1 cellular context compared by ENCODE assay signal in the genomic region with DNA sequence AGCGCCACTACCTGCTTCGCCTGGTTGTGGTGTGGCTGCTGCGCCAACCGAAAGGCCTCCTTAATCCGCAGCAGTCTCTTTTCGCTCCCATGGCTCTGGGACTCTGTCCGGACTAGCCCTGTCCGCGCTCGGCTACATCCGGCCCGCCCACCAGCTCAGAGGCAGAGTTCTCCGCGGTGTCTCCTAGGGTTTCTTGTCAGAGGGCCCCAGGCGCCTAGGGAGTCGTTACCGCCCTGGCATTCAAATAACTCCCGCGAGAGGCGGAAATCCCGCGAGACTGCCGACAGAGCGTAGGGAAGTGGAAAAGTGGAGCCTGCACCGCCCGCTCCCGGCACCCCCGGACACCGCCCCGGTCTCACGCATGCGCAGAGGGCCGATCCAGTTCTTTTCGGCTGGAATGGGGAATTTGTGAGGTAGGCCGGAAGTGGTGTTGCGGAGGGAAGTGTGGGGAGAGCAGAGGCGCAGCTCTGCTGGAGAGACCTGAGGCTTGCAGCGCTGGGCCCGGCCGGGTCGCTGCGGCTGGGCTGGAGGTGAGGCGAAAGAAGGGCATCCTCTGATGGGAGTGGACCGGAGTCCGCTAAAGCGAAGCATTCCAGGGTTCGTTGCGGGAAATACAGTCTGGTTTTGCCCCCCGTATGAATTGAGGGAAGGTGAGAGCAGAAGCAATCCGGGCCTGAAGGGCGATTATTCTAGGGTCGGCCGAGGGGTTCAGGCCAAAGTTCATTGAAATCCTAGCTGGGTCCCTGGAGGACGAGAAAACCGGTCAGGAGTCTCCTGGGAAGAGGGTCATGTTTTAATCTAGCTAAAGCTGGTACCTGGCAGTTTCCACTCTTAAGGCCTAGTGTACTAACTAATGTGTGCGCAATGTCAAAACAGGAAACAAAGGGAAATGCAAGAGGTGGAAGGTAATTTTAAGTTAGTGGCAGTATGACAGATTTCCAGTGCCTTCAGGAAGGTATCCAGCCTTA.
TF ChIP-seq lines count a peak whose summit lies in the region.

Gene FAM200B (plus strand): TSS at position 456 of the 968 bp plus-strand sequence. CDS start 5,151 bp downstream, outside the sequence.

TF ChIP-seq in HepG2, 621 proteins besides CTCF, POLR2A, EP300 and RAD21 (continued from another document and continues in another):
- TF ChIP-seq THAP9 (CRISPR knock-in tag; IDR thresholded peaks at IDR 0.05; ENCODE audit: borderline replicate concordance) (peak; percentile 77; the same call in 1 of the 2 replicates), FLYWCH1 (CRISPR knock-in tag; IDR thresholded peaks at IDR 0.05) (no peak), ASH2L (IDR thresholded peaks at IDR 0.05; ENCODE audit: insufficient read length, low read depth, low read length) (peak; percentile 93), ZNF253 (CRISPR knock-in tag; IDR thresholded peaks at IDR 0.05; ENCODE audit: borderline replicate concordance) (no peak), CBX2 (IDR thresholded peaks at IDR 0.05; ENCODE audit: low read depth, low read length) (no peak), CBX2 (CRISPR knock-in tag; IDR thresholded peaks at IDR 0.05; ENCODE audit: low read depth) (no peak), CREM (IDR thresholded peaks at IDR 0.05) (peak; percentile 37), CREM (CRISPR knock-in tag; IDR thresholded peaks at IDR 0.05) (no peak), HCFC1 (IDR thresholded peaks at IDR 0.05; ENCODE audit: low read depth, low read length) (no peak; the same call in 1 of the 2 replicates), ZNF746 (CRISPR knock-in tag; IDR thresholded peaks at IDR 0.05) (peak; percentile 63; the same call in 1 of the 2 replicates), HNRNPK (IDR thresholded peaks at IDR 0.05; ENCODE audit: low read depth, low read length, poor library complexity, severe bottlenecking) (no peak), ZNF556 (CRISPR knock-in tag; IDR thresholded peaks at IDR 0.05; ENCODE audit: borderline replicate concordance) (no peak; the same call in 1 of the 2 replicates), ZHX1 (CRISPR knock-in tag; IDR thresholded peaks at IDR 0.05; ENCODE audit: low read depth) (no peak), PRDM4 (CRISPR knock-in tag; IDR thresholded peaks at IDR 0.05; ENCODE audit: borderline replicate concordance) (no peak), MTF1 (CRISPR knock-in tag; IDR thresholded peaks at IDR 0.05) (no peak), RFX3 (CRISPR knock-in tag; IDR thresholded peaks at IDR 0.05) (no peak)
- TF ChIP-seq, protein P1, sequence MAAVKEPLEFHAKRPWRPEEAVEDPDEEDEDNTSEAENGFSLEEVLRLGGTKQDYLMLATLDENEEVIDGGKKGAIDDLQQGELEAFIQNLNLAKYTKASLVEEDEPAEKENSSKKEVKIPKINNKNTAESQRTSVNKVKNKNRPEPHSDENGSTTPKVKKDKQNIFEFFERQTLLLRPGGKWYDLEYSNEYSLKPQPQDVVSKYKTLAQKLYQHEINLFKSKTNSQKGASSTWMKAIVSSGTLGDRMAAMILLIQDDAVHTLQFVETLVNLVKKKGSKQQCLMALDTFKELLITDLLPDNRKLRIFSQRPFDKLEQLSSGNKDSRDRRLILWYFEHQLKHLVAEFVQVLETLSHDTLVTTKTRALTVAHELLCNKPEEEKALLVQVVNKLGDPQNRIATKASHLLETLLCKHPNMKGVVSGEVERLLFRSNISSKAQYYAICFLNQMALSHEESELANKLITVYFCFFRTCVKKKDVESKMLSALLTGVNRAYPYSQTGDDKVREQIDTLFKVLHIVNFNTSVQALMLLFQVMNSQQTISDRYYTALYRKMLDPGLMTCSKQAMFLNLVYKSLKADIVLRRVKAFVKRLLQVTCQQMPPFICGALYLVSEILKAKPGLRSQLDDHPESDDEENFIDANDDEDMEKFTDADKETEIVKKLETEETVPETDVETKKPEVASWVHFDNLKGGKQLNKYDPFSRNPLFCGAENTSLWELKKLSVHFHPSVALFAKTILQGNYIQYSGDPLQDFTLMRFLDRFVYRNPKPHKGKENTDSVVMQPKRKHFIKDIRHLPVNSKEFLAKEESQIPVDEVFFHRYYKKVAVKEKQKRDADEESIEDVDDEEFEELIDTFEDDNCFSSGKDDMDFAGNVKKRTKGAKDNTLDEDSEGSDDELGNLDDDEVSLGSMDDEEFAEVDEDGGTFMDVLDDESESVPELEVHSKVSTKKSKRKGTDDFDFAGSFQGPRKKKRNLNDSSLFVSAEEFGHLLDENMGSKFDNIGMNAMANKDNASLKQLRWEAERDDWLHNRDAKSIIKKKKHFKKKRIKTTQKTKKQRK (IDR thresholded peaks at IDR 0.05; ENCODE audit: low read length) = no peak
- TF ChIP-seq, protein P2, sequence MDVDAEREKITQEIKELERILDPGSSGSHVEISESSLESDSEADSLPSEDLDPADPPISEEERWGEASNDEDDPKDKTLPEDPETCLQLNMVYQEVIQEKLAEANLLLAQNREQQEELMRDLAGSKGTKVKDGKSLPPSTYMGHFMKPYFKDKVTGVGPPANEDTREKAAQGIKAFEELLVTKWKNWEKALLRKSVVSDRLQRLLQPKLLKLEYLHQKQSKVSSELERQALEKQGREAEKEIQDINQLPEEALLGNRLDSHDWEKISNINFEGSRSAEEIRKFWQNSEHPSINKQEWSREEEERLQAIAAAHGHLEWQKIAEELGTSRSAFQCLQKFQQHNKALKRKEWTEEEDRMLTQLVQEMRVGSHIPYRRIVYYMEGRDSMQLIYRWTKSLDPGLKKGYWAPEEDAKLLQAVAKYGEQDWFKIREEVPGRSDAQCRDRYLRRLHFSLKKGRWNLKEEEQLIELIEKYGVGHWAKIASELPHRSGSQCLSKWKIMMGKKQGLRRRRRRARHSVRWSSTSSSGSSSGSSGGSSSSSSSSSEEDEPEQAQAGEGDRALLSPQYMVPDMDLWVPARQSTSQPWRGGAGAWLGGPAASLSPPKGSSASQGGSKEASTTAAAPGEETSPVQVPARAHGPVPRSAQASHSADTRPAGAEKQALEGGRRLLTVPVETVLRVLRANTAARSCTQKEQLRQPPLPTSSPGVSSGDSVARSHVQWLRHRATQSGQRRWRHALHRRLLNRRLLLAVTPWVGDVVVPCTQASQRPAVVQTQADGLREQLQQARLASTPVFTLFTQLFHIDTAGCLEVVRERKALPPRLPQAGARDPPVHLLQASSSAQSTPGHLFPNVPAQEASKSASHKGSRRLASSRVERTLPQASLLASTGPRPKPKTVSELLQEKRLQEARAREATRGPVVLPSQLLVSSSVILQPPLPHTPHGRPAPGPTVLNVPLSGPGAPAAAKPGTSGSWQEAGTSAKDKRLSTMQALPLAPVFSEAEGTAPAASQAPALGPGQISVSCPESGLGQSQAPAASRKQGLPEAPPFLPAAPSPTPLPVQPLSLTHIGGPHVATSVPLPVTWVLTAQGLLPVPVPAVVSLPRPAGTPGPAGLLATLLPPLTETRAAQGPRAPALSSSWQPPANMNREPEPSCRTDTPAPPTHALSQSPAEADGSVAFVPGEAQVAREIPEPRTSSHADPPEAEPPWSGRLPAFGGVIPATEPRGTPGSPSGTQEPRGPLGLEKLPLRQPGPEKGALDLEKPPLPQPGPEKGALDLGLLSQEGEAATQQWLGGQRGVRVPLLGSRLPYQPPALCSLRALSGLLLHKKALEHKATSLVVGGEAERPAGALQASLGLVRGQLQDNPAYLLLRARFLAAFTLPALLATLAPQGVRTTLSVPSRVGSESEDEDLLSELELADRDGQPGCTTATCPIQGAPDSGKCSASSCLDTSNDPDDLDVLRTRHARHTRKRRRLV (CRISPR knock-in tag; IDR thresholded peaks at IDR 0.05) = peak; percentile 93
- TF ChIP-seq, protein P3, sequence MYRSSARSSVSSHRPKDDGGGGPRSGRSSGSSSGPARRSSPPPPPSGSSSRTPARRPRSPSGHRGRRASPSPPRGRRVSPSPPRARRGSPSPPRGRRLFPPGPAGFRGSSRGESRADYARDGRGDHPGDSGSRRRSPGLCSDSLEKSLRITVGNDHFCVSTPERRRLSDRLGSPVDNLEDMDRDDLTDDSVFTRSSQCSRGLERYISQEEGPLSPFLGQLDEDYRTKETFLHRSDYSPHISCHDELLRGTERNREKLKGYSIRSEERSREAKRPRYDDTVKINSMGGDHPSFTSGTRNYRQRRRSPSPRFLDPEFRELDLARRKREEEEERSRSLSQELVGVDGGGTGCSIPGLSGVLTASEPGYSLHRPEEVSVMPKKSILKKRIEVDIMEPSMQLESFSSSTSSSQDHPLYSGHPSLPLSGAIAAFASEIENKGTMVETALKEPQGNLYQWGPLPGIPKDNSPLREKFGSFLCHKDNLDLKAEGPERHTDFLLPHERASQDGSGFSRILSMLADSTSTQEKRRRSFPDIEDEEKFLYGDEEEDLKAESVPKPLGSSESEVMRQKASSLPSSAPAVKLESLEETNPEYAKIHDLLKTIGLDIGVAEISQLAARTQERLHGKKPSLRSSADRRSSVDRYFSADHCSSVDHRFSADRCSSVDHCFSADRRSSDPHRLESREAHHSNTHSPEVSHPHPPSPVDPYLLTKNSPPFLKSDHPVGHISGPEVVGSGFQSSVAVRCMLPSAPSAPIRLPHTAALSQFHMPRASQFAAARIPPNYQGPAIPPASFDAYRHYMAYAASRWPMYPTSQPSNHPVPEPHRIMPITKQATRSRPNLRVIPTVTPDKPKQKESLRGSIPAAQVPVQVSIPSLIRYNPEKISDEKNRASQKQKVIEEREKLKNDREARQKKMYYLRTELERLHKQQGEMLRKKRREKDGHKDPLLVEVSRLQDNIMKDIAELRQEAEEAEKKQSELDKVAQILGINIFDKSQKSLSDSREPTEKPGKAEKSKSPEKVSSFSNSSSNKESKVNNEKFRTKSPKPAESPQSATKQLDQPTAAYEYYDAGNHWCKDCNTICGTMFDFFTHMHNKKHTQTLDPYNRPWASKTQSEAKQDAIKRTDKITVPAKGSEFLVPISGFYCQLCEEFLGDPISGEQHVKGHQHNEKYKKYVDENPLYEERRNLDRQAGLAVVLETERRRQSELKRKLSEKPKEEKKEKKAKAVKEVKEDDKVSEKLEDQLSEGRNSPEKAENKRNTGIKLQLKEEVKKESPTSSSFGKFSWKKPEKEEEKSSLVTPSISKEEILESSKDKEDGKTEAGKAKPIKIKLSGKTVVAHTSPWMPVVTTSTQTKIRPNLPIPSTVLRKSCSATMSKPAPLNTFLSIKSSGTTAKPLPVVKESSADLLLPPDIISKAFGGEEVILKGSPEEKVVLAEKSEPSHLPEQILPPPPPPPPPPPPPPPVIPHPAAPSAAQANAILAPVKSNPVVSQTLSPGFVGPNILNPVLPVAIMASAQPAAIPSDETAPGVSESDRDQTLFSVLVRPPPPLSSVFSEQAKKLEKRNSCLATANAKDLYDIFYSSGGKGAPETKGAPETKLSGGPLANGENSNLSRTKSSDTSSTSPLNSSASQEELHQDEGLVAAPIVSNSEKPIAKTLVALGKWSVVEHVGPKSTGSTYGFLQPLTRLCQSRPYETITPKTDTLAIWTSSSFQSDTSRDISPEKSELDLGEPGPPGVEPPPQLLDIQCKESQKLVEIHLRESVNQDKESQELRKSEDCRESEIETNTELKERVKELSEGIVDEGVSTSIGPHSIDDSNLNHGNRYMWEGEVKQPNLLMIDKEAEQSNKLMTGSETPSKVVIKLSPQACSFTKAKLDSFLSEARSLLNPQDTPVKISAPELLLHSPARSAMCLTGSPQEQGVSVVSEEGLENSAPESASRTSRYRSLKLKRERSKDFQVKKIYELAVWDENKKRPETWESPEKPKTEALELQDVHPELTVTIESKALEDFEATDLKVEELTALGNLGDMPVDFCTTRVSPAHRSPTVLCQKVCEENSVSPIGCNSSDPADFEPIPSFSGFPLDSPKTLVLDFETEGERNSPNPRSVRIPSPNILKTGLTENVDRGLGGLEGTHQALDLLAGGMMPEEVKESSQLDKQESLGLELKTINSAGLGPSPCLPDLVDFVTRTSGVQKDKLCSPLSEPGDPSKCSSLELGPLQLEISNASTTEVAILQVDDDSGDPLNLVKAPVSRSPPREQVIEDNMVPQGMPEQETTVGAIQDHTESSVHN (CRISPR knock-in tag; IDR thresholded peaks at IDR 0.05) = no peak
